ENCODE assay signal across 8 cellular contexts in the genomic region with DNA sequence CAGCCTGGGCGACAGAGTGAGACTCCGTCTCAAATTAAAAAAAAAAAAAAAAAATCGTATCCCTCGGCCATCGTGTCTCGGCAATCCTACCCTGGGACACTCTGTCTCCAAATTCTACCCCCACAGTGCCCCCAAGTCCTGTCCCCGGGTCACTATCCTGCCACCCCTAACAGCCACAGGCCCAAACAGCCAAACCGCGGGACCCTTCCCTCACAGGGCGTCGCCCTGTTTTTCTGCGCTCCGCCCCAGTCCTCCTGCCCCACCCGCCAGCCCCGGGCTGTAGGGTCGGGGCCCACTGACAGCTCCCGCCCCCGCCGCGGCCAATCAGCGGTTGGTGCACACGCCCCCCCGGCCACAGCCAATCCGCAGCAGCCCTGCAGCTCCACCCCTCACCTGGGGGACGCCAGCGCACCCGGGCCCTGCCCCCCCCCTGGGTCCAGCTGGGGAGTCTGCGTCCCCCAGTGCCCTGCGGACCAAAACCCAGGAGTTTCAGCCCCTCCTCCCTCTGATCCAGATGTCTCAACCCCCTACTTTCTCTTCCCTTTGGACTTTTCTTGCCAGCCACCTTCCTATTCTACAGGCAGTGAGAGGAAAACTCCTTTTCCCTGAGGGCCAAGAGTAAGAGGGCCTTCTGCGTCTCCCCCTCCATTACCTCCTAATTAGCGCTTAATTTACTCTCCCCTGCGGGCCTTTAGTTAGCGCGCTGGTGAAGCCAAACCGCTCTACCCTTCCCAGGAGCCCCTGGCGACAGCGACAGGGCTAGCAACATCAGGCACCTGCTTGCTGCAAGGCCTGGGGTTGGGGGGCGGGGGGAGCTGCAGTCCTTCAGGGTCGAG. TPM values are rescaled to one million over a fixed set of nuclear protein-coding genes. Genes with fewer than 3 reads are reported as not detected.
DNase-seq lines count a peak whose midpoint lies in the region; TF ChIP-seq lines count a peak whose summit lies in the region.

No MANE protein-coding gene starts in this region.

- H3K9me2 ChIP-seq in Karpas-422 (replicated peaks; ENCODE audit: insufficient read depth, low read length), result no peaks in the 10 kb centered on the region

- peak; percentile 45 for TF ChIP-seq POLR2A in GM18951 (IDR thresholded peaks at IDR 0.05; ENCODE audit: extremely low read depth, insufficient read depth, insufficient read length)

- H3K9ac ChIP-seq in Karpas-422 (ENCODE audit: low read length) (peak overlapping the region; percentile 62), adipocyte (ENCODE audit: low read length) (peak overlapping the region; percentile 87), parathyroid adenoma (no peak overlapping the region)

- no peaks in the 10 kb centered on the region for H4K20me1 ChIP-seq in Karpas-422 (ENCODE audit: insufficient read depth, low read depth, low read length)

- BruUV-seq in A673 (replicated peaks; lab: Mats Ljungman, UMichigan), result no TSS peak

- H3K9me3 ChIP-seq in A673 (ENCODE audit: low read depth, low read length, poor library complexity, severe bottlenecking) (no peaks in the 10 kb centered on the region), Karpas-422 (ENCODE audit: low read length) (no peaks in the 10 kb centered on the region), SJSA1 (replicated peaks) (no peaks in the 10 kb centered on the region), adipocyte (ENCODE audit: control insufficient read depth, low read length) (no peaks in the 10 kb centered on the region), cardiac muscle cell (ENCODE audit: low read depth) (no peaks in the 10 kb centered on the region), parathyroid adenoma (ENCODE audit: control insufficient read depth, low read length) (no peaks in the 10 kb centered on the region)

- H3K4me1 ChIP-seq in A673 (ENCODE audit: insufficient read depth, low read length, poor library complexity, severe bottlenecking) (peaks cover 17% of the 10 kb centered on the region), Karpas-422 (ENCODE audit: low read length) (peaks cover 24% of the 10 kb centered on the region), SJSA1 (replicated peaks) (peaks cover 21% of the 10 kb centered on the region), adipocyte (ENCODE audit: control insufficient read depth, insufficient read depth, low read length) (peaks cover 14% of the 10 kb centered on the region), cardiac muscle cell (ENCODE audit: low read depth) (peaks cover 7% of the 10 kb centered on the region), parathyroid adenoma (peaks cover 10% of the 10 kb centered on the region), urinary bladder (ENCODE audit: insufficient read depth) (no peaks in the 10 kb centered on the region)

- WGBS in urinary bladder, result 11% methylated on average over 39 of the region's 39 CpGs

- DNase-seq in A673 (ENCODE audit: low spot score) (peak; percentile 83), Karpas-422 (peak; percentile 97), SJSA1 (ENCODE audit: low read depth in 1 of 2, low spot score in 2 of 2) (peak; percentile 43 to 68), adipocyte (ENCODE audit: low read depth) (peak; percentile 74), cardiac muscle cell (ENCODE audit: low read depth in 1 of 2, low spot score in 1 of 2) (peak; percentile 88 to 90)

- POLR2A ChIA-PET in A673 (lab: Charles Lee; ENCODE audit: low non-redundant PET), result no interaction called here

- in situ Hi-C loops in GM18951 (cut with MboI; ENCODE audit: low sequenced_read_pairs, unreplicated experiment), result no loop called here

- H3K27me3 ChIP-seq in A673 (replicated peaks; ENCODE audit: insufficient read depth, low read depth, low read length, poor library complexity), result no peaks in the 10 kb centered on the region
- no peaks in the 10 kb centered on the region for H3K27me3 ChIP-seq in Karpas-422 (ENCODE audit: low read length)
- no peaks in the 10 kb centered on the region for H3K27me3 ChIP-seq in SJSA1 (replicated peaks)
- no peaks in the 10 kb centered on the region for H3K27me3 ChIP-seq in adipocyte (replicated peaks; ENCODE audit: control insufficient read depth, insufficient read depth, low read length)
- H3K27me3 ChIP-seq in cardiac muscle cell, result no peaks in the 10 kb centered on the region
- no peaks in the 10 kb centered on the region for H3K27me3 ChIP-seq in parathyroid adenoma (ENCODE audit: control insufficient read depth, insufficient read depth, low read length)

- H3K36me3 ChIP-seq in A673 (ENCODE audit: insufficient read depth, low read length, poor library complexity, severe bottlenecking) (no peaks in the 10 kb centered on the region), Karpas-422 (ENCODE audit: insufficient read depth, low read length) (no peaks in the 10 kb centered on the region), SJSA1 (0 out of 2 replicates have a peak, but pooled peaks cover 2% of the 10 kb centered on the region), adipocyte (ENCODE audit: control insufficient read depth, insufficient read depth, low read length, severe bottlenecking) (no peaks in the 10 kb centered on the region), cardiac muscle cell (no peaks in the 10 kb centered on the region), parathyroid adenoma (ENCODE audit: control insufficient read depth, insufficient read depth, low read length) (no peaks in the 10 kb centered on the region), urinary bladder (ENCODE audit: insufficient read depth) (no peaks in the 10 kb centered on the region)

- TF ChIP-seq CTCF in A673 (conservative IDR thresholded peaks at IDR 0.05; ENCODE audit: low read depth, low read length) (0 out of 2 replicates have a peak, but pooled peaks have one; percentile 9), cardiac muscle cell (IDR thresholded peaks at IDR 0.05; ENCODE audit: low read depth, low read length) (no peak), parathyroid adenoma (IDR thresholded peaks at IDR 0.05) (no peak)

- H3K79me2 ChIP-seq in Karpas-422 (ENCODE audit: low read length) (peaks cover 34% of the 10 kb centered on the region), parathyroid adenoma (no peaks in the 10 kb centered on the region)

- CTCF ChIA-PET in A673 (lab: Charles Lee), result interaction anchor here (1.0 kb wide), 1 partner anchor 17 kb away, joined by 5 read pairs; no protein-coding TSS in a partner anchor

- H3K4me3 ChIP-seq in A673 (ENCODE audit: low read depth, low read length, poor library complexity, severe bottlenecking) (peak overlapping the region; percentile 33), Karpas-422 (ENCODE audit: low read length) (peak overlapping the region; percentile 54; the same call in 1 of the 2 replicates), SJSA1 (peak overlapping the region; percentile 51), adipocyte (ENCODE audit: low read length) (peak overlapping the region; percentile 85), cardiac muscle cell (peak overlapping the region; percentile 11), parathyroid adenoma (ENCODE audit: low read depth, low read length) (peak overlapping the region; percentile 45), urinary bladder (ENCODE audit: low read depth, low read length) (no peak overlapping the region)

- H2AFZ ChIP-seq in Karpas-422 (ENCODE audit: low read length) (peak overlapping the region; percentile 36; the same call in 1 of the 2 replicates), parathyroid adenoma (peak overlapping the region; percentile 80)

- H3K4me2 ChIP-seq in Karpas-422 (ENCODE audit: low read depth, low read length, poor library complexity, severe bottlenecking), result peak overlapping the region; percentile 73
- peak overlapping the region; percentile 57 for H3K4me2 ChIP-seq in parathyroid adenoma (ENCODE audit: low read length)

- intact Hi-C loops in A673 (cut with micrococcal nuclease; ENCODE audit: unreplicated experiment), result no loop called here

- H3K27ac ChIP-seq in A673 (ENCODE audit: low read depth, low read length, poor library complexity, severe bottlenecking) (peak overlapping the region; percentile 74), Karpas-422 (ENCODE audit: low read length) (no peak overlapping the region), SJSA1 (no peak overlapping the region), cardiac muscle cell (peak overlapping the region; percentile 90), parathyroid adenoma (peak overlapping the region; percentile 75), urinary bladder (ENCODE audit: low read depth) (peak overlapping the region; percentile 88)

RNA-seq across cellular contexts. Expression of a gene that starts 1.5 kb away (rescaled TPM):
- total RNA-seq in A673 (2021) (54.0 and 62.7 TPM in 2 replicates), cardiac muscle cell (127 and 144 TPM in 2 replicates), urinary bladder (34.4 TPM)
- total RNA-seq in Karpas-422 (2014; rRNA removed; shearing (Covaris generic); ENCODE audit: low replicate concordance), result 45.9 and 74.6 TPM in 2 replicates
- 31.2 and 32.8 TPM in 2 replicates for total RNA-seq in SJSA1 (2014; rRNA removed; shearing (Covaris generic))
- polyA plus RNA-seq in cardiac muscle cell (154 and 157 TPM in 2 replicates), urinary bladder (79.2 TPM)

RNA-seq across cellular contexts. Expression of a gene that starts 24.0 kb away (rescaled TPM):
- total RNA-seq in A673 (2021), result 2.0 and 3.0 TPM in 2 replicates
- total RNA-seq in Karpas-422 (2014; rRNA removed; shearing (Covaris generic); ENCODE audit: low replicate concordance), result 1.0 and 1.9 TPM in 2 replicates
- total RNA-seq in SJSA1 (2014; rRNA removed; shearing (Covaris generic)), result not detected in 2 replicates
- 27.5 and 43.1 TPM in 2 replicates for total RNA-seq in cardiac muscle cell
- 31.7 and 35.1 TPM in 2 replicates for polyA plus RNA-seq in cardiac muscle cell
- 3.4 TPM for total RNA-seq in urinary bladder
- polyA plus RNA-seq in urinary bladder, result 18.6 TPM

RNA-seq across cellular contexts. Expression of a gene that starts 56.1 kb away (rescaled TPM):
- 20.7 and 24.1 TPM in 2 replicates for total RNA-seq in A673 (2021)
- total RNA-seq in Karpas-422 (2014; rRNA removed; shearing (Covaris generic); ENCODE audit: low replicate concordance), result not detected in 2 replicates
- total RNA-seq in SJSA1 (2014; rRNA removed; shearing (Covaris generic)), result 3.5 and 11.8 TPM in 2 replicates
- 22.5 and 27.1 TPM in 2 replicates for total RNA-seq in cardiac muscle cell
- polyA plus RNA-seq in cardiac muscle cell, result 29.4 and 37.1 TPM in 2 replicates
- 11.5 TPM for total RNA-seq in urinary bladder
- 56.4 TPM for polyA plus RNA-seq in urinary bladder

RNA-seq across cellular contexts. Expression of a gene that starts 57.0 kb away (rescaled TPM):
- total RNA-seq in A673 (2021) (not detected in 2 replicates), cardiac muscle cell (not detected in 2 replicates), urinary bladder (not detected)
- not detected in 2 replicates for total RNA-seq in Karpas-422 (2014; rRNA removed; shearing (Covaris generic); ENCODE audit: low replicate concordance)
- not detected in 2 replicates for total RNA-seq in SJSA1 (2014; rRNA removed; shearing (Covaris generic))
- polyA plus RNA-seq in cardiac muscle cell (not detected in 2 replicates), urinary bladder (not detected)

RNA-seq across cellular contexts. Expression of a gene that starts 59.9 kb away (rescaled TPM):
- total RNA-seq in A673 (2021) (0.06 and 0.15 TPM in 2 replicates), cardiac muscle cell (0.14 and 0.21 TPM in 2 replicates), urinary bladder (1.6 TPM)
- not detected in 2 replicates for total RNA-seq in Karpas-422 (2014; rRNA removed; shearing (Covaris generic); ENCODE audit: low replicate concordance)
- total RNA-seq in SJSA1 (2014; rRNA removed; shearing (Covaris generic)), result not detected in 2 replicates
- polyA plus RNA-seq in cardiac muscle cell (not detected in 2 replicates), urinary bladder (1.5 TPM)

Comparison
In these comparisons a context has a peak if more than half of its experiments do, and no peak if none do; other contexts are left out.
1. H3K27ac ChIP-seq: peak in A673 (single experiment), cardiac muscle cell (single experiment), parathyroid adenoma (single experiment) and urinary bladder (single experiment); none in Karpas-422 (single experiment) and SJSA1 (single experiment).
2. Peak in every context shown above with its lines, with median percentiles within 50 percentile points of each other: DNase-seq.